In the genomic region with DNA sequence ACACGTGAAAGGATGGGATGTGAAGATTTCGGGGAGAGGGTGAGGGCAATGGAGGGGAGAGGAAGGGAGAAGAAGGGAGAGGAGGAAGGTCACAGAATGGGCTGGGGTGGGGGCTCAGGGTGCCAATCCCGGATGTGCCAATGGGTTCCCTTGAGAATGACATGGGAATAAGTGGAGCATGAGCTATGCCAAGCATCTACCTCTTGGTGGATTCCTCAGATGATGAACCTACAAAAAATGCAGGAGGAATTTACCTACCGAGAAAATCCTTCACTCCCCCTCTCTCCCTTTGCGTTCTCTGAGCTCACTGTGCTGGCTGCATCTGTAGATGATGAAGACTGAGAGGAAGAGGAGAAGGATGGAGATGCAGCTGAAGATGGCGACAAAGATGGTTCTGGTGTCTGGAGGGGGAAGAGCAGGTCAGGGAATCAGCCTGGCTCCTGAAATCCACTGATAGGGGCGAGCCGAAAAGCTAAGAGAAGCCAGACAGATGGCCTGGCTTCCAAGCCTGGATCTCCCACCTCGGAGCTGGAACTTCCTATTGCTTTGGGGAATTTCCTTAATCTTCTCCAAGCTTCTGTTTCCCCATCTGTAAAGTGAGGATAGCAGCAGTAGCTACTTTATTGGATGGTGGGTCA, we compare ENCODE assay signal across 2 cellular contexts.
TF ChIP-seq lines count a peak whose summit lies in the region.

No MANE protein-coding gene starts in this region.

TF ChIP-seq in A549, 52 proteins besides CTCF, POLR2A, EP300 and RAD21:
- TF ChIP-seq TP53 (CRISPR knock-in tag; IDR thresholded peaks at IDR 0.05) (no peak), ZNF302 (CRISPR knock-in tag; IDR thresholded peaks at IDR 0.05) (no peak), MAFK (IDR thresholded peaks at IDR 0.05; ENCODE audit: partially characterized antibody) (no peak), ZFP36 (IDR thresholded peaks at IDR 0.05; ENCODE audit: borderline replicate concordance, partially characterized antibody) (no peak), JUN (IDR thresholded peaks at IDR 0.05) (no peak), RNF2 (IDR thresholded peaks at IDR 0.05; ENCODE audit: borderline replicate concordance, low read depth) (no peak), TFCP2L1 (CRISPR knock-in tag; IDR thresholded peaks at IDR 0.05) (no peak), FOSL2 (IDR thresholded peaks at IDR 0.05) (no peak), FOSL2 (CRISPR knock-in tag; IDR thresholded peaks at IDR 0.05) (no peak), POLR2AphosphoS2 (conservative IDR thresholded peaks at IDR 0.05; ENCODE audit: low read length) (no peak)

TF ChIP-seq in HCT116, 20 proteins besides CTCF, POLR2A, EP300 and RAD21:
- TF ChIP-seq FOSL1 (IDR thresholded peaks at IDR 0.05; ENCODE audit: low read depth) (no peak), ZFX (IDR thresholded peaks at IDR 0.05) (no peak), SP1 (IDR thresholded peaks at IDR 0.05; ENCODE audit: low read depth) (no peak), JUND (IDR thresholded peaks at IDR 0.05) (no peak), SIN3A (IDR thresholded peaks at IDR 0.05; ENCODE audit: low read depth) (no peak)
- TF ChIP-seq, protein P1, sequence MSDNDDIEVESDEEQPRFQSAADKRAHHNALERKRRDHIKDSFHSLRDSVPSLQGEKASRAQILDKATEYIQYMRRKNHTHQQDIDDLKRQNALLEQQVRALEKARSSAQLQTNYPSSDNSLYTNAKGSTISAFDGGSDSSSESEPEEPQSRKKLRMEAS (IDR thresholded peaks at IDR 0.05) = no peak
- TF ChIP-seq, protein P2, sequence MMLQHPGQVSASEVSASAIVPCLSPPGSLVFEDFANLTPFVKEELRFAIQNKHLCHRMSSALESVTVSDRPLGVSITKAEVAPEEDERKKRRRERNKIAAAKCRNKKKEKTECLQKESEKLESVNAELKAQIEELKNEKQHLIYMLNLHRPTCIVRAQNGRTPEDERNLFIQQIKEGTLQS (IDR thresholded peaks at IDR 0.05) = no peak
